Comparison of ENCODE assay signal across 1 cellular context in the genomic region with DNA sequence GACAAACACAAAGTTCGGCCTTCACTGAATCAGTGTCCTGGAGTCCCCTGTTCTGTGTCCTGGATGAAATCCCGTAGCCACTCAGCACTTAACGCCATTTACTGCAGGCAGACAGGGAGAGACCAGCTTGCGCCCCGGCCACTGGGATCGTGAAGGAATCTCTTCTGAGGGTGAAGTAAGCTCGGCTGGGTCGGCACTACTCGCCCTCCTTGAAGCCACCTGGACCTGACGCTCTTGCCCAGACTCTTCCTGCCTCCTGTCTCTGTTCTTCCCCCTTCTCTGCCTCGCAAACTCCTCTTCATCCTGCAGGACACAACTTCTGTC.
TF ChIP-seq lines count a peak whose summit lies in the region.

No MANE protein-coding gene starts in this region.

TF ChIP-seq in WTC11, 78 proteins besides CTCF, POLR2A, EP300 and RAD21 (continued from another document):
- TF ChIP-seq HMGXB4 (CRISPR knock-in tag; IDR thresholded peaks at IDR 0.05) (no peak), ATF1 (CRISPR knock-in tag; IDR thresholded peaks at IDR 0.05) (no peak), CBFB (CRISPR knock-in tag; IDR thresholded peaks at IDR 0.05; ENCODE audit: low read depth) (no peak), CDX4 (CRISPR knock-in tag; IDR thresholded peaks at IDR 0.05; ENCODE audit: borderline replicate concordance) (no peak), PRRX2 (CRISPR knock-in tag; IDR thresholded peaks at IDR 0.05) (no peak), NFYB (CRISPR knock-in tag; conservative IDR thresholded peaks at IDR 0.05; ENCODE audit: low read depth) (no peak), NFATC4 (CRISPR knock-in tag; IDR thresholded peaks at IDR 0.05) (no peak), ZNF138 (CRISPR knock-in tag; conservative IDR thresholded peaks at IDR 0.05) (no peak), JUN (CRISPR knock-in tag; IDR thresholded peaks at IDR 0.05) (no peak), RELA (CRISPR knock-in tag; IDR thresholded peaks at IDR 0.05; ENCODE audit: borderline replicate concordance) (no peak)
- TF ChIP-seq, protein P1, sequence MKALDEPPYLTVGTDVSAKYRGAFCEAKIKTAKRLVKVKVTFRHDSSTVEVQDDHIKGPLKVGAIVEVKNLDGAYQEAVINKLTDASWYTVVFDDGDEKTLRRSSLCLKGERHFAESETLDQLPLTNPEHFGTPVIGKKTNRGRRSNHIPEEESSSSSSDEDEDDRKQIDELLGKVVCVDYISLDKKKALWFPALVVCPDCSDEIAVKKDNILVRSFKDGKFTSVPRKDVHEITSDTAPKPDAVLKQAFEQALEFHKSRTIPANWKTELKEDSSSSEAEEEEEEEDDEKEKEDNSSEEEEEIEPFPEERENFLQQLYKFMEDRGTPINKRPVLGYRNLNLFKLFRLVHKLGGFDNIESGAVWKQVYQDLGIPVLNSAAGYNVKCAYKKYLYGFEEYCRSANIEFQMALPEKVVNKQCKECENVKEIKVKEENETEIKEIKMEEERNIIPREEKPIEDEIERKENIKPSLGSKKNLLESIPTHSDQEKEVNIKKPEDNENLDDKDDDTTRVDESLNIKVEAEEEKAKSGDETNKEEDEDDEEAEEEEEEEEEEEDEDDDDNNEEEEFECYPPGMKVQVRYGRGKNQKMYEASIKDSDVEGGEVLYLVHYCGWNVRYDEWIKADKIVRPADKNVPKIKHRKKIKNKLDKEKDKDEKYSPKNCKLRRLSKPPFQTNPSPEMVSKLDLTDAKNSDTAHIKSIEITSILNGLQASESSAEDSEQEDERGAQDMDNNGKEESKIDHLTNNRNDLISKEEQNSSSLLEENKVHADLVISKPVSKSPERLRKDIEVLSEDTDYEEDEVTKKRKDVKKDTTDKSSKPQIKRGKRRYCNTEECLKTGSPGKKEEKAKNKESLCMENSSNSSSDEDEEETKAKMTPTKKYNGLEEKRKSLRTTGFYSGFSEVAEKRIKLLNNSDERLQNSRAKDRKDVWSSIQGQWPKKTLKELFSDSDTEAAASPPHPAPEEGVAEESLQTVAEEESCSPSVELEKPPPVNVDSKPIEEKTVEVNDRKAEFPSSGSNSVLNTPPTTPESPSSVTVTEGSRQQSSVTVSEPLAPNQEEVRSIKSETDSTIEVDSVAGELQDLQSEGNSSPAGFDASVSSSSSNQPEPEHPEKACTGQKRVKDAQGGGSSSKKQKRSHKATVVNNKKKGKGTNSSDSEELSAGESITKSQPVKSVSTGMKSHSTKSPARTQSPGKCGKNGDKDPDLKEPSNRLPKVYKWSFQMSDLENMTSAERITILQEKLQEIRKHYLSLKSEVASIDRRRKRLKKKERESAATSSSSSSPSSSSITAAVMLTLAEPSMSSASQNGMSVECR (CRISPR knock-in tag; IDR thresholded peaks at IDR 0.05; ENCODE audit: borderline replicate concordance), result no peak
